In the genomic region with DNA sequence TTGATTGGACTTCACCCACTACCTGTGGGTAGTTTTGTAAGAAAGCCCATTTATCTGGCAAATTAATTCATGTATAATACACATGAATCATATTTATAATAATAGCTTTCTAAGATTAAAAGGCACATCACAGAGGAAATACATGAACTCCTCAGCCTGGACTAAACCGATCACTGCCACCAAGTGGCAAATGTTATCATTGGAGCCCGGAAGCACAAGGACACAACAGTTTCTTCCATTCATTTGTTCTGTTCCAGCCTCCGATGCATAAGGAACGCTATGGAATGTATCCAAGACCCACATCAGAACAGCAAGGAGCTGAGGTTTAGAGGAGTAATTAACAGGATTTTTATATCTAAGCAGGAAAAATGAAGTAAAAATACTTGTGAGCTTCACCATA, we compare ENCODE assay signal across 9 cellular contexts. TPM values are rescaled to one million over a fixed set of nuclear protein-coding genes. Genes with fewer than 3 reads are reported as not detected.
DNase-seq lines count a peak whose midpoint lies in the region; ATAC-seq, FAIRE-seq and TF ChIP-seq lines count a peak whose summit lies in the region.
"Had no signal": no experiment of that assay in that cellular context is flagged by ENCODE, and none has a peak within 500 bp of the region (broad histone marks: within the 10 kb centered on the region; RNA-seq: fewer than 3 reads in every experiment).

No MANE protein-coding gene starts in this region.

- DNase-seq in NCI-H2227 (lab: John Stamatoyannopoulos, UW; ENCODE audit: unreplicated experiment) = peak; percentile 26
- DNase-seq in NCI-H2227 treated with DMSO at 0.1 percent for 48 hours (lab: John Stamatoyannopoulos, UW) = no peak
- DNase-seq in KBM-7 = peak; percentile 41
- DNase-seq in GM12878 (ENCODE audit: low read depth, low spot score) = no peak
- peak; percentile 25 for DNase-seq in HepG2 (ENCODE audit: low spot score)
- DNase-seq in NCI-H2029 treated with DMSO at 0.1 percent for 48 hours (lab: John Stamatoyannopoulos, UW) = no peak

- H3K9ac ChIP-seq in GM12878 (ENCODE audit: control insufficient read depth, insufficient read depth, low read length) (no peak overlapping the region), HepG2 (ENCODE audit: insufficient read depth, low read depth, low read length) (no peak overlapping the region)

- no peak for TF ChIP-seq POLR2A in GM12878 (IDR thresholded peaks at IDR 0.05; ENCODE audit: low read depth, low read length)
- TF ChIP-seq POLR2A in HepG2 (IDR thresholded peaks at IDR 0.05; ENCODE audit: insufficient read depth in 1 of 2, low read depth in 2 of 2, low read length in 2 of 2) = no peak

- no peaks in the 10 kb centered on the region for H3K36me3 ChIP-seq in GM12878 (ENCODE audit: control insufficient read depth in 2 of 2, insufficient read depth in 2 of 2, low read length in 1 of 2)
- H3K36me3 ChIP-seq in HepG2 (replicated peaks in 1 of 2; ENCODE audit: control insufficient read depth in 1 of 2, insufficient read depth in 2 of 2, low read length in 2 of 2) = no peaks in the 10 kb centered on the region

- H3K79me2 ChIP-seq in GM12878 (ENCODE audit: control insufficient read depth, insufficient read depth, low read length) (no peaks in the 10 kb centered on the region), HepG2 (ENCODE audit: insufficient read depth, low read length) (no peaks in the 10 kb centered on the region)

- FAIRE-seq in GM12878 (lab: Jason Lieb, UNC) = peak; percentile 23
- peak; percentile 92 for FAIRE-seq in HepG2 (lab: Jason Lieb, UNC)
- FAIRE-seq: G401.6 had no signal

- CTCF ChIA-PET in GM12878 (lab: Yijun Ruan, JAX) (interaction anchor here (0.6 to 2.5 kb wide), 12 partner anchors 16 to 1517 kb away, joined by 3 to 25 read pairs (median 5); no protein-coding TSS in a partner anchor), HepG2 (lab: Yijun Ruan, JAX; ENCODE audit: low intra/inter-chr PET ratio, low total read pairs) (no interaction called here)

- peak; percentile 38 to 55 (median 41); a peak in 5 of 6 replicates for TF ChIP-seq CTCF in GM12878 (IDR thresholded peaks at IDR 0.05 in 2 of 3, conservative IDR thresholded peaks at IDR 0.05 in 1 of 3; ENCODE audit: control insufficient read depth in 2 of 3, extremely low read depth in 1 of 3, insufficient read depth in 1 of 3, low read depth in 3 of 3, low read length in 3 of 3)
- peak; percentile 67 for TF ChIP-seq CTCF in HepG2 (CRISPR knock-in tag; IDR thresholded peaks at IDR 0.05)

- H3K9me3 ChIP-seq in GM12878 (replicated peaks; ENCODE audit: control insufficient read depth, insufficient read depth, low read length) = no peaks in the 10 kb centered on the region
- H3K9me3 ChIP-seq in HepG2 (ENCODE audit: low read length) = no peaks in the 10 kb centered on the region

- TF ChIP-seq RAD21 in GM12878 (IDR thresholded peaks at IDR 0.05; ENCODE audit: insufficient read depth, low read depth, low read length) (peak; percentile 53), HepG2 (CRISPR knock-in tag; IDR thresholded peaks at IDR 0.05) (no peak)

- SMC1A ChIA-PET in GM12878 (lab: Charles Lee; ENCODE audit: uncharacterized antibody, unreplicated experiment) = interaction anchor here (0.7 to 4.6 kb wide), 8 partner anchors 16 to 218 kb away, joined by 3 to 28 read pairs (median 4); no protein-coding TSS in a partner anchor

- peak; percentile 81 for ATAC-seq in GM21447 (IDR thresholded peaks at IDR 0.05; ENCODE audit: unreplicated experiment)
- ATAC-seq in GM12878 = peak; percentile 68
- peak; percentile 85 for ATAC-seq in HepG2
- ATAC-seq in GM18873 (IDR thresholded peaks at IDR 0.05; ENCODE audit: low FRiP score, unreplicated experiment) = no peak

- WGBS in GM12878 (ENCODE audit: insufficient coverage, insufficient replicate concordance, low lambda C conversion rate, missing lambda C conversion rate) = 2% methylated on average over 4 of the region's 4 CpGs
- 3% methylated on average over 4 of the region's 4 CpGs for WGBS in HepG2 (ENCODE audit: low lambda C conversion rate)

- no peak overlapping the region for H2AFZ ChIP-seq in GM12878 (ENCODE audit: control insufficient read depth, low read depth, low read length)
- no peak overlapping the region for H2AFZ ChIP-seq in HepG2 (ENCODE audit: low read length)

- no peak overlapping the region for H3K27ac ChIP-seq in GM12878 (ENCODE audit: control insufficient read depth, insufficient read depth)
- no peak overlapping the region for H3K27ac ChIP-seq in HepG2 (ENCODE audit: extremely low read length, insufficient read depth, low read length)

- no peaks in the 10 kb centered on the region for H3K4me1 ChIP-seq in GM12878 (ENCODE audit: control insufficient read depth, insufficient read depth, low read length)
- no peaks in the 10 kb centered on the region for H3K4me1 ChIP-seq in HepG2 (ENCODE audit: insufficient read depth, low read length)

- TF ChIP-seq EP300 in GM12878 (IDR thresholded peaks at IDR 0.05; ENCODE audit: borderline replicate concordance in 1 of 2, control insufficient read depth in 1 of 2, low read depth in 2 of 2, low read length in 2 of 2) (no peak), HepG2 (IDR thresholded peaks at IDR 0.05; ENCODE audit: low read depth in 2 of 2, low read length in 2 of 2) (no peak), HepG2 (CRISPR knock-in tag; IDR thresholded peaks at IDR 0.05; ENCODE audit: borderline replicate concordance) (no peak)

- intact Hi-C loops in GM12878 (cut with micrococcal nuclease; ENCODE audit: unreplicated experiment) (loop anchor here (1.0 kb wide), 1 partner anchor 216 kb away; no protein-coding TSS in a partner anchor), HepG2 (cut with micrococcal nuclease; ENCODE audit: unreplicated experiment) (loop anchor here (1.0 kb wide), 1 partner anchor 214 kb away; no protein-coding TSS in a partner anchor)

- H3K4me2 ChIP-seq in GM12878 (ENCODE audit: control insufficient read depth, insufficient read depth) (no peak overlapping the region), HepG2 (ENCODE audit: low read depth, low read length) (no peak overlapping the region)

- H3K4me3 ChIP-seq in GM12878 (no peak overlapping the region), HepG2 (replicated peaks in 1 of 3; ENCODE audit: insufficient read depth in 1 of 3, low read depth in 2 of 3, low read length in 3 of 3) (no peak overlapping the region)

- H4K20me1 ChIP-seq in GM12878 (ENCODE audit: control insufficient read depth, insufficient read depth) = no peaks in the 10 kb centered on the region
- H4K20me1 ChIP-seq in HepG2 (ENCODE audit: insufficient read depth, low read length) = no peaks in the 10 kb centered on the region

- H3K27me3 ChIP-seq in GM12878 (replicated peaks in 1 of 2; ENCODE audit: control insufficient read depth in 2 of 2, insufficient read depth in 2 of 2, low read length in 1 of 2) (no peaks in the 10 kb centered on the region; a peak in 1 of 4 replicates), HepG2 (ENCODE audit: control insufficient read depth in 1 of 2, insufficient read depth in 2 of 2, low read length in 2 of 2) (peaks cover 0 to 2% of the 10 kb centered on the region in 2 experiments; a peak in 1 of 5 replicates)

- POLR2A ChIA-PET in GM12878 (lab: Charles Lee) = no interaction called here
- POLR2A ChIA-PET in HepG2 (lab: Yijun Ruan, JAX) = no interaction called here

- BruUV-seq in GM12878 (replicated peaks; lab: Mats Ljungman, UMichigan) (no TSS peak), HepG2 (replicated peaks; lab: Mats Ljungman, UMichigan) (no TSS peak)

- RAD21 ChIA-PET in GM12878 (lab: Charles Lee; ENCODE audit: unreplicated experiment) = interaction anchor here (1.1 to 1.8 kb wide), 3 partner anchors 93 to 213 kb away, joined by 3 to 8 read pairs (median 3); no protein-coding TSS in a partner anchor

- in situ Hi-C loops in KBM-7 (cut with MboI; ENCODE audit: low pct_unique_long_range_greater_than_20kb, low sequenced_read_pairs) (no loop called here), GM12878 (cut with MboI) (no loop called here), HepG2 (cut with HindIII; ENCODE audit: extremely low pct_ligation_motif_present, low pct_unique_long_range_greater_than_20kb) (no loop called here)

RNA-seq across cellular contexts. Expression of a gene that starts 13.9 kb away (rescaled TPM):
- total RNA-seq in GM12878 (2013; cell fraction: nucleolus; rRNA removed) = 37.2 and 45.4 TPM in 2 replicates
- total RNA-seq in GM12878 (2014; rRNA removed) (6.4 and 7.2 TPM in 2 replicates), GM12878 (2014; rRNA removed; fragmentation: Illumina TruSeq; extraction: Trizol) (6.6 and 7.1 TPM in 2 replicates), GM12878 (2021) (4.9 and 6.8 TPM in 2 replicates), HepG2 (2016; rRNA removed; fragmentation: Illumina TruSeq; extraction: Trizol) (not detected in 2 replicates)
- 2.9 TPM for polyA plus RNA-seq in GM12878 (2011; ENCODE audit: low read depth)
- polyA plus RNA-seq in GM12878 (2011; rRNA removed) (137 and 214 TPM in 2 replicates), GM12878 (2014; fragmentation: Illumina TruSeq; extraction: Trizol) (4.4 and 6.9 TPM in 2 replicates), GM12878 (2014; fragmentation: Nextera tagmentation; extraction: Ambion mirVana) (1 to 10 TPM; 1.3 to 2.7 TPM), GM12878 (2014; rRNA removed) (3.2 and 3.9 TPM in 2 replicates), GM12878 (2016; fragmentation: Nextera tagmentation; extraction: Ambion mirVana) (1 to 10 TPM; 1.4 to 2.1 TPM), HepG2 (2011; rRNA removed) (0.03 and 0.22 TPM in 2 replicates)
- polyA plus RNA-seq in GM12878 (2011; cell fraction: cytosol; rRNA removed) = 69.1 and 79.9 TPM in 2 replicates
- polyA plus RNA-seq in GM12878 (2011; cell fraction: nucleus; rRNA removed) = 75.6 and 84.1 TPM in 2 replicates
- polyA plus RNA-seq in GM12878 (2012) = 2.5 and 8.6 TPM in 2 replicates
- 301 and 346 TPM in 2 replicates for polyA minus RNA-seq in GM12878 (2011; rRNA and poly(A)+ RNA removed)
- 106 and 127 TPM in 2 replicates for polyA minus RNA-seq in GM12878 (2011; cell fraction: cytosol; rRNA and poly(A)+ RNA removed)
- 128 and 135 TPM in 2 replicates for polyA minus RNA-seq in GM12878 (2011; cell fraction: nucleus; rRNA and poly(A)+ RNA removed)
- total RNA-seq in HepG2 (2016; cell fraction: cytosol; rRNA removed; fragmentation: Illumina TruSeq; extraction: Trizol; ENCODE audit: low read depth) = 0.62 TPM in 1 of 2 replicates, not detected in the other
- total RNA-seq in HepG2 (2016; cell fraction: insoluble cytoplasmic fraction; rRNA removed; fragmentation: Illumina TruSeq; extraction: Trizol) = 0.06 and 0.30 TPM in 2 replicates
- not detected in 2 replicates for total RNA-seq in HepG2 (2016; cell fraction: membrane; rRNA removed; fragmentation: Illumina TruSeq; extraction: Trizol)
- total RNA-seq in HepG2 (2016; cell fraction: nucleus; rRNA removed; fragmentation: Illumina TruSeq; extraction: Trizol) = not detected in 2 replicates
- polyA plus RNA-seq in HepG2 (2011; cell fraction: cytosol; rRNA removed) = 0.10 and 0.19 TPM in 2 replicates
- 0.02 and 0.23 TPM in 2 replicates for polyA plus RNA-seq in HepG2 (2011; cell fraction: nucleus; rRNA removed)
- polyA plus RNA-seq in HepG2 (2012) = 0.03 TPM in 1 of 2 replicates, not detected in the other
- polyA plus RNA-seq in HepG2 (2016; cell fraction: cytosol; fragmentation: Illumina TruSeq; extraction: Trizol; ENCODE audit: low read depth) = not detected in 2 replicates
- polyA plus RNA-seq in HepG2 (2016; cell fraction: insoluble cytoplasmic fraction; fragmentation: Illumina TruSeq; extraction: Trizol; ENCODE audit: low read depth) = not detected in 2 replicates
- not detected in 2 replicates for polyA plus RNA-seq in HepG2 (2016; cell fraction: membrane; fragmentation: Illumina TruSeq; extraction: Trizol; ENCODE audit: low read depth)
- polyA plus RNA-seq in HepG2 (2016; cell fraction: nucleus; fragmentation: Illumina TruSeq; extraction: Trizol; ENCODE audit: insufficient read depth, low read depth) = not detected in 2 replicates
- not detected in 2 replicates for polyA minus RNA-seq in HepG2 (2011; rRNA and poly(A)+ RNA removed; ENCODE audit: low replicate concordance)
- 0.20 TPM in 1 of 2 replicates, not detected in the other for polyA minus RNA-seq in HepG2 (2011; cell fraction: cytosol; rRNA and poly(A)+ RNA removed)
- 0.12 and 0.13 TPM in 2 replicates for polyA minus RNA-seq in HepG2 (2011; cell fraction: nucleus; rRNA and poly(A)+ RNA removed)

Comparison
In these comparisons a context has a peak if more than half of its experiments do, and no peak if none do; other contexts are left out.
1. DNase-seq: peak in NCI-H2227 (single experiment), KBM-7 (single experiment) and HepG2 (single experiment); none in NCI-H2227 treated with DMSO at 0.1 percent for 48 hours (single experiment), GM12878 (single experiment) and NCI-H2029 treated with DMSO at 0.1 percent for 48 hours (single experiment).